ENCODE assay signal across 11 cellular contexts in genomic region chr2:213233438-213234330, GRCh38. TPM values are rescaled to one million over a fixed set of nuclear protein-coding genes. Genes with fewer than 3 reads are reported as not detected.
DNase-seq lines count a peak whose midpoint lies in the region; TF ChIP-seq lines count a peak whose summit lies in the region.
"Had no signal": no experiment of that assay in that cellular context is flagged by ENCODE, and none has a peak within 500 bp of the region (broad histone marks: within the 10 kb centered on the region; RNA-seq: fewer than 3 reads in every experiment).

No MANE protein-coding gene starts in this region.

- H3K27ac ChIP-seq in OCI-LY7 (ENCODE audit: low read depth, low read length, poor library complexity, severe bottlenecking) (peak overlapping the region; percentile 97), thymus (ENCODE audit: low read depth) (peak overlapping the region; percentile 87)
- H3K27ac ChIP-seq: hepatocyte had no signal

- H3K27me3 Mint-ChIP-seq in activated naive CD4-positive, alpha-beta T cell treated with anti-CD3 and anti-CD28 coated beads, Interleukin-2, amount 10 ng/mL, durations not matched to agents 7 days and 5 days, result peaks cover 5% of the 10 kb centered on the region
- no peaks in the 10 kb centered on the region for H3K27me3 Mint-ChIP-seq in endothelial cell (ENCODE audit: unreplicated experiment)

- no peaks in the 10 kb centered on the region for H3K9me2 ChIP-seq in OCI-LY7 (ENCODE audit: insufficient read depth, low read length)

- POLR2A ChIA-PET in OCI-LY7 (lab: Charles Lee), result interaction anchor here (0.7 to 1.9 kb wide), 18 partner anchors 8 to 407 kb away, joined by 3 to 10 read pairs (median 4); partner anchors contain the start of gene SPAG16

- peaks cover 7% of the 10 kb centered on the region; the same call in 1 of the 2 replicates for H3K9me3 ChIP-seq in OCI-LY7 (ENCODE audit: low read length)
- no peaks in the 10 kb centered on the region for H3K9me3 ChIP-seq in thymus (ENCODE audit: control insufficient read depth)

- no peak for DNase-seq in activated naive CD4-positive, alpha-beta T cell treated with anti-CD3 and anti-CD28 coated beads, Interleukin-2, amount 10 ng/mL, durations not matched to agents 7 days and 5 days
- DNase-seq in activated naive CD4-positive, alpha-beta T cell treated with Interleukin-2 at 50 U/mL for 16 hours, result no peak
- DNase-seq in OCI-LY7 (ENCODE audit: low spot score), result peak; percentile 33
- no peak for DNase-seq in endothelial cell (ENCODE audit: low spot score)
- no peak for DNase-seq in NCI-H1417 treated with DMSO at 0.1 percent for 48 hours (lab: John Stamatoyannopoulos, UW)
- no peak for DNase-seq in NOMO-1 treated with DMSO at 0.1 percent for 48 hours (lab: John Stamatoyannopoulos, UW; ENCODE audit: unreplicated experiment)
- no peak for DNase-seq in D341Med (ENCODE audit: low spot score)
- DNase-seq: NCI-H2029 treated with DMSO at 0.1 percent for 48 hours had no signal

- H3K4me1 Mint-ChIP-seq in activated naive CD4-positive, alpha-beta T cell treated with anti-CD3 and anti-CD28 coated beads, Interleukin-2, amount 10 ng/mL, durations not matched to agents 7 days and 5 days, result peaks cover 17% of the 10 kb centered on the region
- H3K4me1 Mint-ChIP-seq in endothelial cell (ENCODE audit: unreplicated experiment), result peaks cover 27% of the 10 kb centered on the region

- H3K36me3 Mint-ChIP-seq in activated naive CD4-positive, alpha-beta T cell treated with anti-CD3 and anti-CD28 coated beads, Interleukin-2, amount 10 ng/mL, durations not matched to agents 7 days and 5 days, result no peaks in the 10 kb centered on the region
- no peaks in the 10 kb centered on the region for H3K36me3 Mint-ChIP-seq in endothelial cell (ENCODE audit: low read depth, unreplicated experiment)

- no peaks in the 10 kb centered on the region for H3K79me2 ChIP-seq in OCI-LY7 (ENCODE audit: insufficient read depth, low read depth, low read length)
- H3K79me2 ChIP-seq: hepatocyte had no signal

- peak overlapping the region; percentile 65 for H3K4me2 ChIP-seq in OCI-LY7 (ENCODE audit: low read length)
- H3K4me2 ChIP-seq: hepatocyte had no signal

- TSS peak; percentile 99 for BruUV-seq in OCI-LY7 (replicated peaks; lab: Mats Ljungman, UMichigan)

- peaks cover 9% of the 10 kb centered on the region; the same call in 1 of the 2 replicates for H3K36me3 ChIP-seq in OCI-LY7 (ENCODE audit: insufficient read depth, low read length)
- no peaks in the 10 kb centered on the region for H3K36me3 ChIP-seq in thymus (ENCODE audit: control insufficient read depth, insufficient read depth)

- TF ChIP-seq CTCF in OCI-LY7 (conservative IDR thresholded peaks at IDR 0.05; ENCODE audit: low read length) (no peak), endothelial cell (IDR thresholded peaks at IDR 0.05; ENCODE audit: unreplicated experiment) (no peak)

- CTCF ChIA-PET in activated naive CD4-positive, alpha-beta T cell treated with anti-CD3 and anti-CD28 coated beads, Interleukin-2, amount 10 ng/mL, durations not matched to agents 7 days and 5 days (lab: Charles Lee), result interaction anchor here (1.2 kb wide), 1 partner anchor 20 kb away, joined by 5 read pairs; no protein-coding TSS in a partner anchor
- CTCF ChIA-PET in OCI-LY7 (lab: Charles Lee; ENCODE audit: unreplicated experiment), result interaction anchor here (0.6 to 0.9 kb wide), 2 partner anchors 10 kb away, joined by 4 read pairs; no protein-coding TSS in a partner anchor

- 43% methylated on average over 2 of the region's 2 CpGs for WGBS in thymus

- peak overlapping the region; percentile 91; the same call in 1 of the 2 replicates for H2AFZ ChIP-seq in OCI-LY7 (ENCODE audit: low read length)
- H2AFZ ChIP-seq: hepatocyte had no signal

- intact Hi-C loops in OCI-LY7 (cut with micrococcal nuclease; ENCODE audit: unreplicated experiment), result loop anchor here (1.0 to 5.0 kb wide), 5 partner anchors 51 to 1574 kb away; partner anchors contain the start of genes BARD1, IKZF2 and SPAG16

- H3K4me1 ChIP-seq in OCI-LY7 (ENCODE audit: insufficient read depth, low read length, poor library complexity, severe bottlenecking) (peaks cover 97% of the 10 kb centered on the region), thymus (ENCODE audit: control insufficient read depth, insufficient read depth, low read length) (peaks cover 4% of the 10 kb centered on the region)

- no peaks in the 10 kb centered on the region for H3K9me3 Mint-ChIP-seq in activated naive CD4-positive, alpha-beta T cell treated with anti-CD3 and anti-CD28 coated beads, Interleukin-2, amount 10 ng/mL, durations not matched to agents 7 days and 5 days
- H3K9me3 Mint-ChIP-seq in endothelial cell (ENCODE audit: unreplicated experiment), result peaks cover 4% of the 10 kb centered on the region
- H3K9me3 Mint-ChIP-seq: activated CD4-positive, alpha-beta T cell treated with anti-CD3 and anti-CD28 coated beads, Interleukin-2, amount 10 ng/mL, durations not matched to agents 24 days and 14 days had no signal

- no peaks in the 10 kb centered on the region for H3K27me3 ChIP-seq in thymus (ENCODE audit: control insufficient read depth, insufficient read depth)
- H3K27me3 ChIP-seq: hepatocyte had no signal

- no peak overlapping the region for H3K4me3 Mint-ChIP-seq in activated naive CD4-positive, alpha-beta T cell treated with anti-CD3 and anti-CD28 coated beads, Interleukin-2, amount 10 ng/mL, durations not matched to agents 7 days and 5 days
- H3K4me3 Mint-ChIP-seq in endothelial cell (ENCODE audit: unreplicated experiment), result no peak overlapping the region
- H3K4me3 Mint-ChIP-seq: activated CD4-positive, alpha-beta T cell treated with anti-CD3 and anti-CD28 coated beads, Interleukin-2, amount 10 ng/mL, durations not matched to agents 24 days and 14 days had no signal

- H4K20me1 ChIP-seq in OCI-LY7 (ENCODE audit: insufficient read depth, low read length), result no peaks in the 10 kb centered on the region

- H3K4me3 ChIP-seq in OCI-LY7 (ENCODE audit: low read depth, low read length, poor library complexity, severe bottlenecking) (peak overlapping the region; percentile 33), thymus (ENCODE audit: low read length) (peak overlapping the region; percentile 14)
- H3K4me3 ChIP-seq: hepatocyte had no signal

- H3K27ac Mint-ChIP-seq in activated naive CD4-positive, alpha-beta T cell treated with anti-CD3 and anti-CD28 coated beads, Interleukin-2, amount 10 ng/mL, durations not matched to agents 7 days and 5 days, result peak overlapping the region; percentile 53
- H3K27ac Mint-ChIP-seq in endothelial cell (ENCODE audit: unreplicated experiment), result peak overlapping the region; percentile 31
- H3K27ac Mint-ChIP-seq: activated CD4-positive, alpha-beta T cell treated with anti-CD3 and anti-CD28 coated beads, Interleukin-2, amount 10 ng/mL, durations not matched to agents 24 days and 14 days had no signal

RNA-seq across cellular contexts. Expression of gene SPAG16, which starts 50.6 kb away (rescaled TPM):
- 16.6 and 24.2 TPM in 2 replicates for total RNA-seq in OCI-LY7 (2014; rRNA removed; shearing (Covaris generic))
- total RNA-seq in OCI-LY7 (2022) (18.9 and 22.1 TPM in 2 replicates), endothelial cell (ENCODE audit: unreplicated experiment) (14.4 TPM)
- 32.0 TPM for polyA plus RNA-seq in thymus
